9 cellular contexts compared by ENCODE assay signal in genomic region chr4:57077550-57078311, GRCh38. TPM values are rescaled to one million over a fixed set of nuclear protein-coding genes. Genes with fewer than 3 reads are reported as not detected.
A peak's percentile ranks its signal among the peaks of the same experiment; 100 is the strongest.
DNase-seq lines count a peak whose midpoint lies in the region; ATAC-seq, FAIRE-seq and TF ChIP-seq lines count a peak whose summit lies in the region.
"Had no signal": no experiment of that assay in that cellular context is flagged by ENCODE, and none has a peak within 500 bp of the region (broad histone marks: within the 10 kb centered on the region; RNA-seq: fewer than 3 reads in every experiment).

No MANE protein-coding gene starts in this region.

- ATAC-seq in HepG2 (no peak), right lobe of liver (no peak)

- H3K27ac ChIP-seq in HepG2 (ENCODE audit: extremely low read length, insufficient read depth, low read length) (no peak overlapping the region), right lobe of liver (no peak overlapping the region), brain microvascular endothelial cell (peak overlapping the region; percentile 92), keratinocyte (ENCODE audit: control insufficient read depth, insufficient read depth, low read length) (peak overlapping the region; percentile 90)

- TF ChIP-seq CTCF in HepG2 (CRISPR knock-in tag; IDR thresholded peaks at IDR 0.05) (no peak), right lobe of liver (IDR thresholded peaks at IDR 0.05) (no peak), brain microvascular endothelial cell (IDR thresholded peaks at IDR 0.05; ENCODE audit: low read depth, low read length, missing control alignments) (no peak), keratinocyte (optimal IDR thresholded peaks at IDR 0.05 in 1 of 3, IDR thresholded peaks at IDR 0.05 in 1 of 3, conservative IDR thresholded peaks at IDR 0.05 in 1 of 3; ENCODE audit: extremely low read depth in 1 of 3, insufficient read depth in 2 of 3, low read length in 3 of 3) (no peak)

- H3K36me3 ChIP-seq in HepG2 (replicated peaks in 1 of 2; ENCODE audit: control insufficient read depth in 1 of 2, insufficient read depth in 2 of 2, low read length in 2 of 2) (no peaks in the 10 kb centered on the region), right lobe of liver (no peaks in the 10 kb centered on the region), brain microvascular endothelial cell (replicated peaks) (peaks cover 29% of the 10 kb centered on the region), keratinocyte (ENCODE audit: control insufficient read depth in 2 of 2, extremely low read depth in 1 of 2, insufficient read depth in 2 of 2, low read length in 2 of 2) (peaks cover 1 to 8% of the 10 kb centered on the region in 2 experiments)

- CTCF ChIA-PET in HepG2 (lab: Yijun Ruan, JAX; ENCODE audit: low intra/inter-chr PET ratio, low total read pairs) = no interaction called here

- no peaks in the 10 kb centered on the region for H3K79me2 ChIP-seq in HepG2 (ENCODE audit: insufficient read depth, low read length)
- peaks cover 17% of the 10 kb centered on the region for H3K79me2 ChIP-seq in keratinocyte (ENCODE audit: control insufficient read depth, insufficient read depth, low read length)

- 59% methylated on average over 12 of the region's 14 CpGs for WGBS in HepG2 (ENCODE audit: low lambda C conversion rate)
- 51% methylated on average over 13 of the region's 14 CpGs for WGBS in right lobe of liver (ENCODE audit: insufficient coverage, low coverage, low lambda C conversion rate, missing lambda C conversion rate)

- H3K4me1 ChIP-seq in HepG2 (ENCODE audit: insufficient read depth, low read length) (peaks cover 40% of the 10 kb centered on the region), right lobe of liver (no peaks in the 10 kb centered on the region), keratinocyte (ENCODE audit: control insufficient read depth, extremely low read depth, insufficient read depth, low read length) (peaks cover 77% of the 10 kb centered on the region)

- no peak overlapping the region for H3K4me2 ChIP-seq in HepG2 (ENCODE audit: low read depth, low read length)
- H3K4me2 ChIP-seq in keratinocyte (ENCODE audit: control insufficient read depth, extremely low read depth, insufficient read depth, low read depth, low read length) = no peak overlapping the region

- H3K9me3 ChIP-seq in HepG2 (ENCODE audit: low read length) = no peaks in the 10 kb centered on the region
- H3K9me3 ChIP-seq in right lobe of liver = no peaks in the 10 kb centered on the region
- H3K9me3 ChIP-seq in keratinocyte (ENCODE audit: control insufficient read depth, low read depth, low read length) = no peaks in the 10 kb centered on the region

- H3K9ac ChIP-seq in HepG2 (ENCODE audit: insufficient read depth, low read depth, low read length) (no peak overlapping the region), keratinocyte (ENCODE audit: control insufficient read depth, extremely low read depth, insufficient read depth, low read length) (peak overlapping the region; percentile 46)

- dilution Hi-C loops in keratinocyte (cut with MboI; ENCODE audit: extremely low pct_ligation_motif_present, low sequenced_read_pairs) = no loop called here

- in situ Hi-C loops in HepG2 (cut with HindIII; ENCODE audit: extremely low pct_ligation_motif_present, low pct_unique_long_range_greater_than_20kb) (no loop called here), brain microvascular endothelial cell (cut with HindIII; ENCODE audit: low pct_ligation_motif_present, low sequenced_read_pairs) (no loop called here)

- H4K20me1 ChIP-seq in HepG2 (ENCODE audit: insufficient read depth, low read length) = no peaks in the 10 kb centered on the region
- H4K20me1 ChIP-seq in keratinocyte (ENCODE audit: control insufficient read depth, extremely low read depth, insufficient read depth, low read length) = no peaks in the 10 kb centered on the region

- FAIRE-seq in HepG2 (lab: Jason Lieb, UNC) (no peak), keratinocyte (lab: Jason Lieb, UNC) (peak; percentile 100), urothelium cell line (lab: Jason Lieb, UNC) (peak; percentile 91)

- TF ChIP-seq EP300 in HepG2 (IDR thresholded peaks at IDR 0.05; ENCODE audit: low read depth in 2 of 2, low read length in 2 of 2) (no peak), HepG2 (CRISPR knock-in tag; IDR thresholded peaks at IDR 0.05; ENCODE audit: borderline replicate concordance) (no peak)

- no peak for TF ChIP-seq RAD21 in HepG2 (CRISPR knock-in tag; IDR thresholded peaks at IDR 0.05)

- H2AFZ ChIP-seq in HepG2 (ENCODE audit: low read length) (no peak overlapping the region), keratinocyte (ENCODE audit: control insufficient read depth, low read length) (no peak overlapping the region)

- intact Hi-C loops in HepG2 (cut with micrococcal nuclease; ENCODE audit: unreplicated experiment) (no loop called here), right lobe of liver (cut with DNase I) (no loop called here)

- H3K9me1 ChIP-seq in keratinocyte (ENCODE audit: control insufficient read depth, extremely low read depth, insufficient read depth, low read length) = no peaks in the 10 kb centered on the region

- H3K4me3 ChIP-seq in HepG2 (replicated peaks in 1 of 3; ENCODE audit: insufficient read depth in 1 of 3, low read depth in 2 of 3, low read length in 3 of 3) = no peak overlapping the region
- no peak overlapping the region for H3K4me3 ChIP-seq in right lobe of liver
- no peak overlapping the region for H3K4me3 ChIP-seq in brain microvascular endothelial cell (ENCODE audit: low read depth, low read length)
- no peak overlapping the region for H3K4me3 ChIP-seq in keratinocyte (ENCODE audit: control insufficient read depth in 2 of 3, extremely low read depth in 1 of 3, insufficient read depth in 2 of 3, low read depth in 1 of 3, low read length in 3 of 3)

- no TSS peak for BruUV-seq in HepG2 (replicated peaks; lab: Mats Ljungman, UMichigan)

- POLR2A ChIA-PET in HepG2 (lab: Yijun Ruan, JAX) = interaction anchor here (1.0 to 1.1 kb wide), 2 partner anchors 22 to 33 kb away, joined by 3 to 4 read pairs; partner anchors contain the start of gene IGFBP7

- no peaks in the 10 kb centered on the region for H3K27me3 ChIP-seq in HepG2 (ENCODE audit: control insufficient read depth in 1 of 2, insufficient read depth in 2 of 2, low read length in 2 of 2)
- no peaks in the 10 kb centered on the region for H3K27me3 ChIP-seq in right lobe of liver
- no peaks in the 10 kb centered on the region for H3K27me3 ChIP-seq in brain microvascular endothelial cell (replicated peaks)
- H3K27me3 ChIP-seq in keratinocyte (ENCODE audit: control insufficient read depth, extremely low read depth, insufficient read depth, low read length) = no peaks in the 10 kb centered on the region

- DNase-seq in HepG2 (ENCODE audit: low spot score) (peak; percentile 50), right lobe of liver (no peak), brain microvascular endothelial cell (peak; percentile 95), keratinocyte (ENCODE audit: low read depth, low spot score) (peak; percentile 70), urothelium cell line (ENCODE audit: low spot score) (peak; percentile 69), NCI-H2227 treated with DMSO at 0.1 percent for 48 hours (lab: John Stamatoyannopoulos, UW) (no peak), UCSD-AML1 (lab: John Stamatoyannopoulos, UW; ENCODE audit: unreplicated experiment) (no peak), NOMO-1 treated with DMSO at 0.1 percent for 48 hours (lab: John Stamatoyannopoulos, UW; ENCODE audit: unreplicated experiment) (no peak)
- DNase-seq: stimulated activated naive CD4-positive, alpha-beta T cell had no signal

- TF ChIP-seq POLR2A in HepG2 (IDR thresholded peaks at IDR 0.05; ENCODE audit: insufficient read depth in 1 of 2, low read depth in 2 of 2, low read length in 2 of 2) (no peak), right lobe of liver (IDR thresholded peaks at IDR 0.05) (no peak)

TF ChIP-seq in HepG2, 621 proteins besides CTCF, POLR2A, EP300 and RAD21 (continues in another document):
- TF ChIP-seq GATAD2A (CRISPR knock-in tag; IDR thresholded peaks at IDR 0.05) (no peak), ZNF3 (CRISPR knock-in tag; IDR thresholded peaks at IDR 0.05) (peak; percentile 57; the same call in 1 of the 2 replicates), ZNF629 (CRISPR knock-in tag; conservative IDR thresholded peaks at IDR 0.05) (peak; percentile 87)

RNA-seq across cellular contexts. Expression of gene IGFBP7, which starts 32.5 kb away (rescaled TPM):
- total RNA-seq in HepG2 (2016; rRNA removed; fragmentation: Illumina TruSeq; extraction: Trizol) (0.32 and 1.1 TPM in 2 replicates), right lobe of liver (100 to 1,000 TPM in 5 of 6 experiments, 10 to 100 TPM in 1; 46.2 to 347 (median 163) TPM)
- total RNA-seq in HepG2 (2016; cell fraction: cytosol; rRNA removed; fragmentation: Illumina TruSeq; extraction: Trizol; ENCODE audit: low read depth) = 0.30 TPM in 1 of 2 replicates, not detected in the other
- total RNA-seq in HepG2 (2016; cell fraction: insoluble cytoplasmic fraction; rRNA removed; fragmentation: Illumina TruSeq; extraction: Trizol) = 0.46 and 0.52 TPM in 2 replicates
- not detected in 2 replicates for total RNA-seq in HepG2 (2016; cell fraction: membrane; rRNA removed; fragmentation: Illumina TruSeq; extraction: Trizol)
- total RNA-seq in HepG2 (2016; cell fraction: nucleus; rRNA removed; fragmentation: Illumina TruSeq; extraction: Trizol) = 0.93 and 0.94 TPM in 2 replicates
- polyA plus RNA-seq in HepG2 (2011; rRNA removed) (1.3 and 1.6 TPM in 2 replicates), keratinocyte (333 to 459 TPM (median 413 TPM) in 3 replicates)
- polyA plus RNA-seq in HepG2 (2011; cell fraction: cytosol; rRNA removed) = 0.96 and 1.2 TPM in 2 replicates
- polyA plus RNA-seq in HepG2 (2011; cell fraction: nucleus; rRNA removed) = 0.83 and 1.3 TPM in 2 replicates
- 0.36 and 0.42 TPM in 2 replicates for polyA plus RNA-seq in HepG2 (2012)
- polyA plus RNA-seq in HepG2 (2016; cell fraction: cytosol; fragmentation: Illumina TruSeq; extraction: Trizol; ENCODE audit: low read depth) = 0.14 and 0.24 TPM in 2 replicates
- 0.52 and 0.59 TPM in 2 replicates for polyA plus RNA-seq in HepG2 (2016; cell fraction: insoluble cytoplasmic fraction; fragmentation: Illumina TruSeq; extraction: Trizol; ENCODE audit: low read depth)
- 0.27 and 0.38 TPM in 2 replicates for polyA plus RNA-seq in HepG2 (2016; cell fraction: membrane; fragmentation: Illumina TruSeq; extraction: Trizol; ENCODE audit: low read depth)
- 1.6 and 1.9 TPM in 2 replicates for polyA plus RNA-seq in HepG2 (2016; cell fraction: nucleus; fragmentation: Illumina TruSeq; extraction: Trizol; ENCODE audit: insufficient read depth, low read depth)
- polyA minus RNA-seq in HepG2 (2011; rRNA and poly(A)+ RNA removed; ENCODE audit: low replicate concordance) = 0.62 and 1.8 TPM in 2 replicates
- 0.53 and 1.3 TPM in 2 replicates for polyA minus RNA-seq in HepG2 (2011; cell fraction: cytosol; rRNA and poly(A)+ RNA removed)
- polyA minus RNA-seq in HepG2 (2011; cell fraction: nucleus; rRNA and poly(A)+ RNA removed) = not detected in 2 replicates
- polyA plus RNA-seq in keratinocyte (2011; ENCODE audit: low read depth) = 88.3 TPM
- 261 and 339 TPM in 2 replicates for polyA plus RNA-seq in keratinocyte (2011; cell fraction: cytosol; rRNA removed)
- 517 and 626 TPM in 2 replicates for polyA plus RNA-seq in keratinocyte (2011; cell fraction: nucleus; rRNA removed)
- 111 and 285 TPM in 2 replicates for polyA plus RNA-seq in keratinocyte (2012; ENCODE audit: low replicate concordance)
- polyA minus RNA-seq in keratinocyte = 50.8 to 61.4 TPM (median 51.7 TPM) in 3 replicates
- 394 TPM for polyA minus RNA-seq in keratinocyte (2011; cell fraction: cytosol; rRNA and poly(A)+ RNA removed)
- polyA minus RNA-seq in keratinocyte (2011; cell fraction: nucleus; rRNA and poly(A)+ RNA removed) = 190 and 209 TPM in 2 replicates

Comparison
In these comparisons a context has a peak if more than half of its experiments do, and no peak if none do; other contexts are left out.
1. DNase-seq: peak in HepG2 (single experiment), brain microvascular endothelial cell (single experiment), keratinocyte (single experiment) and urothelium cell line (single experiment); none in right lobe of liver (0 of 3), NCI-H2227 treated with DMSO at 0.1 percent for 48 hours (single experiment), UCSD-AML1 (single experiment) and NOMO-1 treated with DMSO at 0.1 percent for 48 hours (single experiment).
2. RNA of gene IGFBP7, which starts 32.5 kb away (total RNA-seq): 46.2 to 347 TPM in right lobe of liver; 0.30 to 1.1 TPM in HepG2; every median in the first group is over 10 times any median in the second.
3. H3K27ac ChIP-seq: peak in brain microvascular endothelial cell (single experiment) and keratinocyte (single experiment); none in HepG2 (single experiment) and right lobe of liver (0 of 3).